In genomic region chr18:10051877-10052631, GRCh38 we compare ENCODE assay signal across 10 cellular contexts.
DNase-seq lines count a peak whose midpoint lies in the region; ATAC-seq and TF ChIP-seq lines count a peak whose summit lies in the region.
"Had no signal": no experiment of that assay in that cellular context is flagged by ENCODE, and none has a peak within 500 bp of the region (broad histone marks: within the 10 kb centered on the region; RNA-seq: fewer than 3 reads in every experiment).

No MANE protein-coding gene starts in this region.

- TF ChIP-seq POLR2A in upper lobe of left lung (IDR thresholded peaks at IDR 0.05): no peak

- peaks cover 19% of the 10 kb centered on the region for H3K4me1 ChIP-seq in lower lobe of right lung
- H3K4me1 ChIP-seq in upper lobe of left lung: peaks cover 9 to 26% (median 20%) of the 10 kb centered on the region in 4 donors

- H3K36me3 ChIP-seq in lower lobe of right lung (no peaks in the 10 kb centered on the region), upper lobe of left lung (no peaks in the 10 kb centered on the region)

- TF ChIP-seq EP300 in upper lobe of left lung (IDR thresholded peaks at IDR 0.05): peak in 1 of 4 donors; percentile 52

- H3K9me3 ChIP-seq in lower lobe of right lung (no peaks in the 10 kb centered on the region), upper lobe of left lung (no peaks in the 10 kb centered on the region)

- intact Hi-C loops in dorsolateral prefrontal cortex (cut with DNase I): no loop called here
- intact Hi-C loops in lower lobe of right lung (cut with DNase I): no loop called here

- TF ChIP-seq CTCF in dorsolateral prefrontal cortex (IDR thresholded peaks at IDR 0.05 in 54 of 56, conservative IDR thresholded peaks at IDR 0.05 in 2 of 56; ENCODE audit: low read depth in 1 of 56, partially characterized antibody in 56 of 56) (peak in 13 of 56 donors; percentile 7 to 39 (median 19)), lower lobe of right lung (IDR thresholded peaks at IDR 0.05) (no peak), upper lobe of left lung (IDR thresholded peaks at IDR 0.05) (no peak)

- H3K27ac ChIP-seq in dorsolateral prefrontal cortex (peak overlapping the region; percentile 12 to 95 (median 83)), lower lobe of right lung (peak overlapping the region; percentile 32), upper lobe of left lung (peak overlapping the region; percentile 14 to 68 (median 46))

- 54 to 77% methylated on average over 8 of the region's 8 CpGs for WGBS in upper lobe of left lung, 2 donors

- peaks cover 0 to 8% (median 0%) of the 10 kb centered on the region in 45 donors for H3K27me3 ChIP-seq in dorsolateral prefrontal cortex
- H3K27me3 ChIP-seq in lower lobe of right lung (ENCODE audit: low read depth): no peaks in the 10 kb centered on the region
- H3K27me3 ChIP-seq in upper lobe of left lung: no peaks in the 10 kb centered on the region

- H3K4me3 ChIP-seq in dorsolateral prefrontal cortex (no peak overlapping the region), lower lobe of right lung (no peak overlapping the region), upper lobe of left lung (no peak overlapping the region)

- DNase-seq in NCI-H2196 treated with DMSO at 0.1 percent for 48 hours (lab: John Stamatoyannopoulos, UW; ENCODE audit: unreplicated experiment) (peak; percentile 56), dorsolateral prefrontal cortex (peak in 6 of 10 donors; percentile 39 to 74 (median 70)), lower lobe of right lung (no peak), upper lobe of left lung (no peak), cortex of kidney (lab: John Stamatoyannopoulos, UW) (no peak)
- no peak for DNase-seq in activated CD4-positive, alpha-beta T cell treated with anti-CD3 and anti-CD28 coated beads, Interleukin-2, amount 50 U/mL, for 48 hours
- DNase-seq: kidney glomerular epithelial cell, NCI-H524 treated with DMSO at 0.1 percent for 48 hours, T-helper 2 cell had no signal

- peak; percentile 66 to 69 for ATAC-seq in lower lobe of right lung
- ATAC-seq in upper lobe of left lung (ENCODE audit: low FRiP score in 2 of 2): peak; percentile 46 to 80
- ATAC-seq in GM19455 (IDR thresholded peaks at IDR 0.05; ENCODE audit: unreplicated experiment): no peak

Comparison
In these comparisons a context has a peak if more than half of its experiments do, and no peak if none do; other contexts are left out.
1. DNase-seq: peak in NCI-H2196 treated with DMSO at 0.1 percent for 48 hours (single experiment) and dorsolateral prefrontal cortex (6 of 10); none in lower lobe of right lung (single experiment), upper lobe of left lung (0 of 2), cortex of kidney (single experiment) and activated CD4-positive, alpha-beta T cell treated with anti-CD3 and anti-CD28 coated beads, Interleukin-2, amount 50 U/mL, for 48 hours (0 of 2).
2. H3K27ac ChIP-seq: peak in every context shown above with its lines; median percentile 83 in dorsolateral prefrontal cortex; 46 in upper lobe of left lung; 32 in lower lobe of right lung.